In genomic region chrX:45850197-45850774, GRCh38 we compare ENCODE assay signal across 8 cellular contexts.
DNase-seq lines count a peak whose midpoint lies in the region; ATAC-seq and TF ChIP-seq lines count a peak whose summit lies in the region.

No MANE protein-coding gene starts in this region.

- no peak for TF ChIP-seq CTCF in activated B cell treated with CpG ODN at 0.5 μM for 24 hours (IDR thresholded peaks at IDR 0.05)
- TF ChIP-seq CTCF in nephron (IDR thresholded peaks at IDR 0.05; ENCODE audit: unreplicated experiment in 3 of 3): no peak

- peak; percentile 45 for ATAC-seq in activated B cell treated with CpG ODN at 0.5 μM for 24 hours (ENCODE audit: low read depth)
- no peak for ATAC-seq in GM18520 (IDR thresholded peaks at IDR 0.05; ENCODE audit: unreplicated experiment)
- no peak for ATAC-seq in GM21825 (IDR thresholded peaks at IDR 0.05; ENCODE audit: unreplicated experiment)
- no peak for ATAC-seq in GM18858 (IDR thresholded peaks at IDR 0.05; ENCODE audit: unreplicated experiment)

- intact Hi-C loops in activated B cell treated with CpG ODN at 0.5 μM for 24 hours (cut with micrococcal nuclease): no loop called here

- POLR2A ChIA-PET in activated B cell treated with CpG ODN at 0.5 μM for 24 hours (lab: Charles Lee): no interaction called here

- H3K4me1 ChIP-seq in endocrine pancreas (ENCODE audit: control insufficient read depth, insufficient read depth, low read length): no peaks in the 10 kb centered on the region

- no peaks in the 10 kb centered on the region for H3K27me3 ChIP-seq in endocrine pancreas (ENCODE audit: control insufficient read depth, insufficient read depth, low read length)

- H3K9ac ChIP-seq in endocrine pancreas (ENCODE audit: control insufficient read depth, insufficient read depth, low read length): peak overlapping the region; percentile 75

- peak overlapping the region; percentile 80 for H3K4me3 ChIP-seq in endocrine pancreas (ENCODE audit: control insufficient read depth, insufficient read depth, low read length)

- H3K36me3 ChIP-seq in endocrine pancreas (ENCODE audit: control insufficient read depth, insufficient read depth, low read length): no peaks in the 10 kb centered on the region

- no peaks in the 10 kb centered on the region for H3K9me3 ChIP-seq in endocrine pancreas (ENCODE audit: control insufficient read depth, low read length)

- H3K4me3 Mint-ChIP-seq in activated B cell treated with CpG ODN at 0.5 μM for 24 hours (peak overlapping the region; percentile 87), nephron (peak overlapping the region; percentile 90 to 96 (median 95))

- H3K4me1 Mint-ChIP-seq in activated B cell treated with CpG ODN at 0.5 μM for 24 hours: peaks cover 21% of the 10 kb centered on the region
- H3K4me1 Mint-ChIP-seq in nephron: no peaks in the 10 kb centered on the region

- H3K9me3 Mint-ChIP-seq in activated B cell treated with CpG ODN at 0.5 μM for 24 hours: no peaks in the 10 kb centered on the region
- H3K9me3 Mint-ChIP-seq in nephron: peaks cover 3% of the 10 kb centered on the region

- peak; percentile 49 for DNase-seq in HK-2 (ENCODE audit: unreplicated experiment)
- DNase-seq in activated B cell treated with CpG ODN at 0.5 μM for 24 hours: no peak
- no peak for DNase-seq in NCI-H2227 treated with DMSO at 0.1 percent for 48 hours (lab: John Stamatoyannopoulos, UW)

- H3K27me3 Mint-ChIP-seq in activated B cell treated with CpG ODN at 0.5 μM for 24 hours (peaks cover 9% of the 10 kb centered on the region), nephron (ENCODE audit: low read depth) (peaks cover 43% of the 10 kb centered on the region)

- CTCF ChIA-PET in activated B cell treated with CpG ODN at 0.5 μM for 24 hours (lab: Charles Lee): interaction anchor here (1.5 kb wide), 1 partner anchor 80 kb away, joined by 5 read pairs; no protein-coding TSS in a partner anchor

- H3K27ac Mint-ChIP-seq in activated B cell treated with CpG ODN at 0.5 μM for 24 hours (no peak overlapping the region), nephron (peak overlapping the region; percentile 43 to 88 (median 58))

- H3K36me3 Mint-ChIP-seq in activated B cell treated with CpG ODN at 0.5 μM for 24 hours (ENCODE audit: low read depth) (no peaks in the 10 kb centered on the region), nephron (ENCODE audit: low read depth) (peaks cover 18% of the 10 kb centered on the region)
